In the genomic region with DNA sequence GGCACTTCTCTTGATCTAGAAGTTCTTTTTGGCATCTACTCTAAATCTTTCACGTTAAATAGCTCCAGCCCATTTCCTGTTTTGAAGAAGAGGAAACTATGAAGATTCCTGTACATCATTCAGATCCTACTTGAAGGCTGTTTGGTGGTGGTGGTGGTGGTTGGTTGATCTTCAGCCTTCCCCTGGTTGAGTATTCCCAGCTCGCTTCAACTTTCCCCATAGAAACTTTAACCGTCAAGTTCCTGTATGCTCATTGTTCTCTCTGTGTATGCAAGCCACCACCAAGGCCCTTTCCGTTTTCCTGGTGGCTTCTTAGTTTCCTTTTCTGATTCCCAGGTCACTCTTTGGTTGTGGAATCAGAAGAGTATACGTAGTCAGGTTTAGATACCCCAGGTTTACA, we compare ENCODE assay signal across 1 cellular context.
TF ChIP-seq lines count a peak whose summit lies in the region.

No MANE protein-coding gene starts in this region.

TF ChIP-seq in endothelial cell of umbilical vein, 7 proteins besides CTCF, POLR2A, EP300 and RAD21:
- no peak for TF ChIP-seq EZH2 (IDR thresholded peaks at IDR 0.05; ENCODE audit: borderline replicate concordance, low read depth, low read length, severe bottlenecking)
- TF ChIP-seq, protein P1, sequence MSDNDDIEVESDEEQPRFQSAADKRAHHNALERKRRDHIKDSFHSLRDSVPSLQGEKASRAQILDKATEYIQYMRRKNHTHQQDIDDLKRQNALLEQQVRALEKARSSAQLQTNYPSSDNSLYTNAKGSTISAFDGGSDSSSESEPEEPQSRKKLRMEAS (IDR thresholded peaks at IDR 0.05; ENCODE audit: insufficient read depth, insufficient read length), result no peak
- TF ChIP-seq JUN (IDR thresholded peaks at IDR 0.05; ENCODE audit: borderline replicate concordance, insufficient read depth, insufficient read length, low read depth), result no peak
- TF ChIP-seq GATA2 (IDR thresholded peaks at IDR 0.05; ENCODE audit: insufficient read depth, insufficient read length, low read depth, low read length), result no peak
- TF ChIP-seq MYC (IDR thresholded peaks at IDR 0.05; ENCODE audit: low read depth, low read length), result no peak
- no peak for TF ChIP-seq FOS (IDR thresholded peaks at IDR 0.05; ENCODE audit: borderline replicate concordance, insufficient read depth, low read length)
- TF ChIP-seq POLR2AphosphoS5 (IDR thresholded peaks at IDR 0.05; ENCODE audit: insufficient read depth, low read depth, low read length), result no peak
